8 cellular contexts compared by ENCODE assay signal in genomic region chr13:97367016-97367415, GRCh38.
DNase-seq lines count a peak whose midpoint lies in the region; ATAC-seq and TF ChIP-seq lines count a peak whose summit lies in the region.

No MANE protein-coding gene starts in this region.

- H3K4me3 ChIP-seq in uterus: no peak overlapping the region

- ATAC-seq in left ventricle myocardium superior (peak; percentile 32), esophagus mucosa (no peak)

- H3K27ac ChIP-seq in layer of hippocampus (ENCODE audit: low read depth, low read length) (peak overlapping the region; percentile 41), uterus (peak overlapping the region; percentile 32 to 72)

- no peaks in the 10 kb centered on the region for H3K9me3 ChIP-seq in uterus

- in situ Hi-C loops in GM13977 (cut with MboI; ENCODE audit: low pct_unique_long_range_greater_than_20kb, low sequenced_read_pairs, unreplicated experiment): no loop called here

- intact Hi-C loops in left ventricle myocardium superior (cut with micrococcal nuclease) (loop anchor here (10.0 kb wide), 1 partner anchor 342 kb away; no protein-coding TSS in a partner anchor), cardiac septum (cut with DNase I) (loop anchor here (5.0 kb wide), 1 partner anchor 65 kb away; the partner anchor contains the start of gene RAP2A), uterus (cut with DNase I; ENCODE audit: low total_unique reads) (no loop called here)

- H3K4me1 ChIP-seq in uterus: no peaks in the 10 kb centered on the region

- H3K36me3 ChIP-seq in uterus: no peaks in the 10 kb centered on the region

- DNase-seq in left ventricle myocardium superior (no peak), cardiac septum (ENCODE audit: low spot score) (no peak), SW480 (ENCODE audit: low spot score) (peak; percentile 20), uterus (peak in 1 of 2 donors; percentile 15), GM13977 (ENCODE audit: low spot score) (no peak), COR-L47 (lab: John Stamatoyannopoulos, UW) (no peak)

- TF ChIP-seq POLR2A in uterus (IDR thresholded peaks at IDR 0.05): no peak

- H3K27me3 ChIP-seq in layer of hippocampus (ENCODE audit: control insufficient read depth, insufficient read depth, low read length) (no peaks in the 10 kb centered on the region), uterus (no peaks in the 10 kb centered on the region)

- TF ChIP-seq CTCF in uterus (IDR thresholded peaks at IDR 0.05) (no peak), GM13977 (IDR thresholded peaks at IDR 0.05; ENCODE audit: extremely low read depth, insufficient read depth, missing control alignments) (no peak)
